In genomic region chr15:65846120-65846519, GRCh38 we compare ENCODE assay signal across 27 cellular contexts.
"Had no signal": no experiment of that assay in that cellular context is flagged by ENCODE, and none has a peak within 500 bp of the region (broad histone marks: within the 10 kb centered on the region; RNA-seq: fewer than 3 reads in every experiment).

No MANE protein-coding gene starts in this region.

- H3K27me3 ChIP-seq: gastrocnemius medialis, neural progenitor cell, sigmoid colon, suprapubic skin, transverse colon had no signal

- H3K9me3 ChIP-seq: gastrocnemius medialis, sigmoid colon, suprapubic skin, transverse colon had no signal

- H3K4me3 ChIP-seq: gastrocnemius medialis, neural progenitor cell, sigmoid colon, suprapubic skin, transverse colon had no signal

- H3K27me3 Mint-ChIP-seq: activated T-cell treated with anti-CD3 and anti-CD28 coated beads, Interleukin-2, amount 50 U/mL, for 24 hours; dendritic cell treated with granulocyte-macrophage colony-stimulating factor and Interleukin-4, amounts not matched to agents 40 ng/mL and 50 ng/mL, for 4 days; stimulated activated naive CD8-positive, alpha-beta T cell treated with anti-CD3 and anti-CD28 coated beads, Interleukin-15, amount 100 ng/mL, for 72 hours had no signal

- H2AFZ ChIP-seq: neural progenitor cell had no signal

- H3K27ac Mint-ChIP-seq: activated CD4-positive, alpha-beta memory T cell treated with anti-CD3 and anti-CD28 coated beads, Interleukin-2, amount 10 ng/mL, durations not matched to agents 7 days and 5 days; activated CD4-positive, alpha-beta T cell treated with anti-CD3 and anti-CD28 coated beads, Interleukin-2, amount 10 ng/mL, durations not matched to agents 24 days and 14 days; activated naive CD4-positive, alpha-beta T cell treated with anti-CD3 and anti-CD28 coated beads, Interleukin-2, amount 10 ng/mL, durations not matched to agents 7 days and 5 days; activated naive CD8-positive, alpha-beta T cell treated with anti-CD3 and anti-CD28 coated beads, Interleukin-2, amount 10 ng/mL, durations not matched to agents 7 days and 5 days; activated T-cell treated with anti-CD3 and anti-CD28 coated beads, Interleukin-2, amount 50 U/mL, for 24 hours; dendritic cell treated with granulocyte-macrophage colony-stimulating factor and Interleukin-4, amounts not matched to agents 40 ng/mL and 50 ng/mL, for 4 days; memory B cell; naive thymus-derived CD4-positive, alpha-beta T cell; neural progenitor cell; stimulated activated effector memory CD8-positive, alpha-beta T cell treated with anti-CD3 and anti-CD28 coated beads, Interleukin-12 subunit alpha, Interleukin-12 subunit beta, amount 100 ng/mL, for 72 hours; stimulated activated naive CD8-positive, alpha-beta T cell treated with anti-CD3 and anti-CD28 coated beads, Interleukin-15, amount 100 ng/mL, for 72 hours had no signal

- H3K4me1 Mint-ChIP-seq: activated CD4-positive, alpha-beta memory T cell treated with anti-CD3 and anti-CD28 coated beads, Interleukin-2, amount 10 ng/mL, durations not matched to agents 7 days and 5 days; activated CD4-positive, alpha-beta T cell treated with anti-CD3 and anti-CD28 coated beads, Interleukin-2, amount 10 ng/mL, durations not matched to agents 24 days and 14 days; activated naive CD4-positive, alpha-beta T cell treated with anti-CD3 and anti-CD28 coated beads, Interleukin-2, amount 10 ng/mL, durations not matched to agents 7 days and 5 days; activated naive CD8-positive, alpha-beta T cell treated with anti-CD3 and anti-CD28 coated beads, Interleukin-2, amount 10 ng/mL, durations not matched to agents 7 days and 5 days; central memory CD8-positive, alpha-beta T cell; memory B cell; stimulated activated effector memory CD8-positive, alpha-beta T cell treated with anti-CD3 and anti-CD28 coated beads, Interleukin-12 subunit alpha, Interleukin-12 subunit beta, amount 100 ng/mL, for 72 hours; stimulated activated naive CD8-positive, alpha-beta T cell treated with anti-CD3 and anti-CD28 coated beads, Interleukin-15, amount 100 ng/mL, for 72 hours had no signal

- H3K9me3 Mint-ChIP-seq: activated CD4-positive, alpha-beta memory T cell treated with anti-CD3 and anti-CD28 coated beads, Interleukin-2, amount 10 ng/mL, durations not matched to agents 7 days and 5 days; activated CD4-positive, alpha-beta T cell treated with anti-CD3 and anti-CD28 coated beads, Interleukin-2, amount 10 ng/mL, durations not matched to agents 24 days and 14 days; activated naive CD4-positive, alpha-beta T cell treated with anti-CD3 and anti-CD28 coated beads, Interleukin-2, amount 10 ng/mL, durations not matched to agents 7 days and 5 days; activated naive CD8-positive, alpha-beta T cell treated with anti-CD3 and anti-CD28 coated beads, Interleukin-2, amount 10 ng/mL, durations not matched to agents 7 days and 5 days; activated T-cell treated with anti-CD3 and anti-CD28 coated beads, Interleukin-2, amount 50 U/mL, for 24 hours; central memory CD8-positive, alpha-beta T cell; dendritic cell treated with granulocyte-macrophage colony-stimulating factor and Interleukin-4, amounts not matched to agents 40 ng/mL and 50 ng/mL, for 4 days; memory B cell; stimulated activated effector memory CD8-positive, alpha-beta T cell treated with anti-CD3 and anti-CD28 coated beads, Interleukin-12 subunit alpha, Interleukin-12 subunit beta, amount 100 ng/mL, for 72 hours; stimulated activated naive CD8-positive, alpha-beta T cell treated with anti-CD3 and anti-CD28 coated beads, Interleukin-15, amount 100 ng/mL, for 72 hours had no signal

- H3K4me3 Mint-ChIP-seq: activated CD4-positive, alpha-beta memory T cell treated with anti-CD3 and anti-CD28 coated beads, Interleukin-2, amount 10 ng/mL, durations not matched to agents 7 days and 5 days; activated CD4-positive, alpha-beta T cell treated with anti-CD3 and anti-CD28 coated beads, Interleukin-2, amount 10 ng/mL, durations not matched to agents 24 days and 14 days; activated naive CD4-positive, alpha-beta T cell treated with anti-CD3 and anti-CD28 coated beads, Interleukin-2, amount 10 ng/mL, durations not matched to agents 7 days and 5 days; activated naive CD8-positive, alpha-beta T cell treated with anti-CD3 and anti-CD28 coated beads, Interleukin-2, amount 10 ng/mL, durations not matched to agents 7 days and 5 days; activated T-cell treated with anti-CD3 and anti-CD28 coated beads, Interleukin-2, amount 50 U/mL, for 24 hours; central memory CD8-positive, alpha-beta T cell; dendritic cell treated with granulocyte-macrophage colony-stimulating factor and Interleukin-4, amounts not matched to agents 40 ng/mL and 50 ng/mL, for 4 days; memory B cell; naive thymus-derived CD4-positive, alpha-beta T cell; neural progenitor cell; stimulated activated effector memory CD8-positive, alpha-beta T cell treated with anti-CD3 and anti-CD28 coated beads, Interleukin-12 subunit alpha, Interleukin-12 subunit beta, amount 100 ng/mL, for 72 hours; stimulated activated naive CD8-positive, alpha-beta T cell treated with anti-CD3 and anti-CD28 coated beads, Interleukin-15, amount 100 ng/mL, for 72 hours had no signal

- H3K36me3 Mint-ChIP-seq: activated naive CD4-positive, alpha-beta T cell treated with anti-CD3 and anti-CD28 coated beads, Interleukin-2, amount 10 ng/mL, durations not matched to agents 7 days and 5 days; activated naive CD8-positive, alpha-beta T cell treated with anti-CD3 and anti-CD28 coated beads, Interleukin-2, amount 10 ng/mL, durations not matched to agents 7 days and 5 days; memory B cell; naive thymus-derived CD4-positive, alpha-beta T cell; stimulated activated effector memory CD8-positive, alpha-beta T cell treated with anti-CD3 and anti-CD28 coated beads, Interleukin-12 subunit alpha, Interleukin-12 subunit beta, amount 100 ng/mL, for 72 hours had no signal

- ATAC-seq: gastrocnemius medialis; left colon; naive thymus-derived CD4-positive, alpha-beta T cell; stimulated activated effector memory CD8-positive, alpha-beta T cell treated with anti-CD3 and anti-CD28 coated beads, Interleukin-12 subunit alpha, Interleukin-12 subunit beta, amount 100 ng/mL, for 72 hours; stimulated activated naive CD8-positive, alpha-beta T cell treated with anti-CD3 and anti-CD28 coated beads, Interleukin-15, amount 100 ng/mL, for 72 hours had no signal

- H3K27ac ChIP-seq: gastrocnemius medialis, neural progenitor cell, sigmoid colon, suprapubic skin, transverse colon had no signal

- H3K9ac ChIP-seq: neural progenitor cell had no signal

- H3K4me1 ChIP-seq: gastrocnemius medialis, sigmoid colon had no signal

- H3K36me3 ChIP-seq: gastrocnemius medialis, neural progenitor cell, sigmoid colon, suprapubic skin, transverse colon had no signal

- DNase-seq: activated CD4-positive, alpha-beta memory T cell treated with anti-CD3 and anti-CD28 coated beads, Interleukin-2, amount 10 ng/mL, durations not matched to agents 7 days and 5 days; activated CD4-positive, alpha-beta T cell treated with anti-CD3 and anti-CD28 coated beads, Interleukin-2, amount 10 ng/mL, durations not matched to agents 24 days and 14 days; activated CD4-positive, CD25-positive, alpha-beta regulatory T cell treated with anti-CD3 and anti-CD28 coated beads, Interleukin-2, amount 50 U/mL, for 72 hours; activated CD8-positive, alpha-beta memory T cell treated with anti-CD3 and anti-CD28 coated beads, Interleukin-2, amount 50 U/mL, for 48 hours; activated gamma-delta T cell; activated naive CD4-positive, alpha-beta T cell treated with anti-CD3 and anti-CD28 coated beads, Interleukin-2, amount 10 ng/mL, durations not matched to agents 7 days and 5 days; activated naive CD8-positive, alpha-beta T cell treated with anti-CD3 and anti-CD28 coated beads, Interleukin-2, amount 10 ng/mL, durations not matched to agents 7 days and 5 days; activated T-cell treated with anti-CD3 and anti-CD28 coated beads, Interleukin-2, amount 50 U/mL, for 24 hours; effector CD4-positive, alpha-beta T cell; gastrocnemius medialis; glutamatergic neuron; islet precursor cell; left colon; midbrain; naive thymus-derived CD4-positive, alpha-beta T cell; sigmoid colon; small intestine; stimulated activated CD4-positive, alpha-beta T cell treated with anti-CD3 and anti-CD28 coated beads, Interleukin-4, amount 100 ng/mL, for 24 hours; stimulated activated naive CD8-positive, alpha-beta T cell treated with anti-CD3 and anti-CD28 coated beads, Interleukin-15, amount 100 ng/mL, for 72 hours; T-helper 2 cell; transverse colon had no signal

- H3K4me2 ChIP-seq: neural progenitor cell had no signal
